Comparison of ENCODE assay signal across 28 cellular contexts in the genomic region with DNA sequence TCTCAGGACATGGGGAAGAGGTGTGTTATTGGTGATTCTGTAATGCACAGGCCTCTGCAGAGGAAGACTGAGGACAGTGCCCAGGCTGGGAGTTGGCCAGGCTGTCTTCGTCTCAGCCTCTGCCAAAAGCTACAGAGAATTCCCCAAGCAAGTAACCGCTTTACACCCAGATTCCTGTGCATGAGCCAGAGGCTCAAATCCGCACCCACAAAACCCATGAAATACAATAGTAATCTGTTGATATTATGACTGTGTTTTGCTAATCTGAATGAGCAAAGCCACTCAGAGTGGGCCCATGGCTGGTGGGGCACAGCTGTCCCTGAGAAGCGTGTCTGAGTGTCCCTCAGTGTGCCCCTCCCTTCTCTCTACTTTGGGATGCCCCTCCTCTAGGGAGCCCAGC.
"Had no signal": no experiment of that assay in that cellular context is flagged by ENCODE, and none has a peak within 500 bp of the region (broad histone marks: within the 10 kb centered on the region; RNA-seq: fewer than 3 reads in every experiment).

No MANE protein-coding gene starts in this region.

- H2AFZ ChIP-seq: hepatocyte, parathyroid adenoma had no signal

- H3K27me3 ChIP-seq: colonic mucosa, hepatocyte, right atrium auricular region, testis, upper lobe of left lung had no signal

- H3K36me3 ChIP-seq: colonic mucosa, gastrocnemius medialis, prostate gland, right atrium auricular region, spleen, tibial nerve, upper lobe of left lung had no signal

- H3K9me3 Mint-ChIP-seq: dendritic cell treated with granulocyte-macrophage colony-stimulating factor and Interleukin-4, amounts not matched to agents 40 ng/mL and 50 ng/mL, for 4 days; endodermal cell; naive thymus-derived CD8-positive, alpha-beta T cell; stimulated activated memory B cell treated with anti-CD40 and anti-IgM and Interleukin-4, amounts not matched to agents 10 μg/mL and 1 μg/mL and 100 μg/mL, for 72 hours had no signal

- H3K4me3 ChIP-seq: colonic mucosa, gastrocnemius medialis, hepatocyte, prostate gland, right atrium auricular region, skin epidermis, spleen, testis, tibial nerve, upper lobe of left lung had no signal

- H3K27ac ChIP-seq: colonic mucosa, epithelial cell of prostate, gastrocnemius medialis, hepatocyte, parathyroid adenoma, prostate gland, right atrium auricular region, skin epidermis, spleen, testis, tibial nerve, upper lobe of left lung had no signal

- H3K4me2 ChIP-seq: hepatocyte had no signal

- DNase-seq: colonic mucosa; effector CD8-positive, alpha-beta T cell; foreskin fibroblast; gastrocnemius medialis; kidney; mesenchymal stem cell; midbrain; naive thymus-derived CD8-positive, alpha-beta T cell; nephron progenitor cell; spleen; stimulated activated CD4-positive, alpha-beta T cell treated with anti-CD3 and anti-CD28 coated beads, Interleukin-4, amount 100 ng/mL, for 4 hours; stimulated activated naive CD8-positive, alpha-beta T cell treated with anti-CD3 and anti-CD28 coated beads, Interleukin-15, Interleukin-2, amounts not matched to agents 100 U/mL and 50 U/mL, for 24 hours; substantia nigra; testis; upper lobe of left lung had no signal

- H3K4me1 ChIP-seq: colonic mucosa, gastrocnemius medialis, parathyroid adenoma, prostate gland, spleen, tibial nerve, upper lobe of left lung had no signal

- H3K4me1 Mint-ChIP-seq: endodermal cell; naive thymus-derived CD8-positive, alpha-beta T cell; stimulated activated memory B cell treated with anti-CD40 and anti-IgM and Interleukin-4, amounts not matched to agents 10 μg/mL and 1 μg/mL and 100 μg/mL, for 72 hours had no signal

- H3K27ac Mint-ChIP-seq: dendritic cell treated with granulocyte-macrophage colony-stimulating factor and Interleukin-4, amounts not matched to agents 40 ng/mL and 50 ng/mL, for 4 days; endodermal cell; naive thymus-derived CD8-positive, alpha-beta T cell; stimulated activated memory B cell treated with anti-CD40 and anti-IgM and Interleukin-4, amounts not matched to agents 10 μg/mL and 1 μg/mL and 100 μg/mL, for 72 hours had no signal

- H3K9me3 ChIP-seq: colonic mucosa, gastrocnemius medialis, prostate gland, right atrium auricular region, spleen, testis, tibial nerve, upper lobe of left lung had no signal

- H3K4me3 Mint-ChIP-seq: dendritic cell treated with granulocyte-macrophage colony-stimulating factor and Interleukin-4, amounts not matched to agents 40 ng/mL and 50 ng/mL, for 4 days; endodermal cell; naive thymus-derived CD8-positive, alpha-beta T cell; nephron progenitor cell; stimulated activated memory B cell treated with anti-CD40 and anti-IgM and Interleukin-4, amounts not matched to agents 10 μg/mL and 1 μg/mL and 100 μg/mL, for 72 hours had no signal

- H3K9ac ChIP-seq: parathyroid adenoma had no signal

- H3K36me3 Mint-ChIP-seq: naive thymus-derived CD8-positive, alpha-beta T cell; stimulated activated memory B cell treated with anti-CD40 and anti-IgM and Interleukin-4, amounts not matched to agents 10 μg/mL and 1 μg/mL and 100 μg/mL, for 72 hours had no signal

- ATAC-seq: esophagus mucosa; gastrocnemius medialis; left lobe of liver; naive thymus-derived CD8-positive, alpha-beta T cell; sciatic nerve; stimulated activated naive CD8-positive, alpha-beta T cell treated with anti-CD3 and anti-CD28 coated beads, Interleukin-15, Interleukin-2, amounts not matched to agents 100 U/mL and 50 U/mL, for 24 hours had no signal

- H3K79me2 ChIP-seq: hepatocyte, parathyroid adenoma had no signal
